In the genomic region with DNA sequence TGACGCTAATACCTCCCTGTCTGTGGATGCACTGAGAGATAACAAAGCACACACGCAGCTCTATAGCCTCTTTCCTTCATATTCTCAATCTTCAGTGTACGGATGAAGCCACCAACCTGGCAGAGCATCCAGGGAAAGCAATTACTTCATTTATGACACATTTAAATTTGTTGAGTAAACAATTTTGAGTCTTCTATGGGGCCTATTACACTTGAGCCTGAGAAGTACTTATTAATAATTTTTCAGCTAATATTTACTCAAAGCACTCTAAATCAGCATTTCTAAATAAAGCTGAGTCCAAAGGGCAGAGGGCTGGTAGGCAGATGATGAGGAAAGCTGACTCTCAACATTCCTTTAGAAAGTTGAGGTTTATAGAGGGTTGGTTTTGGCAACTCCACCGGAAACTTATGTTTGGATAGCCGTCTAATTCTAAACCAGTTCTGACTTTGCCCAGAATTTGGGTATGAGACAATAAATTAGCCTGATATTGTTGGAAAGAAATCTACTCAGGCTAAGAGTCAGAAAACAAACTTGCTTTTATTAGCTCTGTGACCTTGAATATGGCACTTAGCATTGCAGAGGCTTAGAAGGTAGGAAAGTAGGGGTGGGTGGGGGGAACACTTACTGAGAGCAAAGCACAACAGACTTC, we compare ENCODE assay signal across 14 cellular contexts.
DNase-seq lines count a peak whose midpoint lies in the region; FAIRE-seq and TF ChIP-seq lines count a peak whose summit lies in the region.
"Had no signal": no experiment of that assay in that cellular context is flagged by ENCODE, and none has a peak within 500 bp of the region (broad histone marks: within the 10 kb centered on the region; RNA-seq: fewer than 3 reads in every experiment).

No MANE protein-coding gene starts in this region.

- H3K4me1 Mint-ChIP-seq in astrocyte (ENCODE audit: low read depth, unreplicated experiment) (peaks cover 4% of the 10 kb centered on the region), endothelial cell (ENCODE audit: unreplicated experiment) (no peaks in the 10 kb centered on the region)
- H3K4me1 Mint-ChIP-seq: central memory CD8-positive, alpha-beta T cell; stimulated activated naive B cell treated with anti-CD40 and anti-IgM and Interleukin-4, amounts not matched to agents 10 μg/mL and 1 μg/mL and 100 μg/mL, for 72 hours had no signal

- H3K36me3 Mint-ChIP-seq in astrocyte (ENCODE audit: low read depth, unreplicated experiment), result no peaks in the 10 kb centered on the region
- H3K36me3 Mint-ChIP-seq in endothelial cell (ENCODE audit: low read depth, unreplicated experiment), result no peaks in the 10 kb centered on the region
- H3K36me3 Mint-ChIP-seq: stimulated activated naive B cell treated with anti-CD40 and anti-IgM and Interleukin-4, amounts not matched to agents 10 μg/mL and 1 μg/mL and 100 μg/mL, for 72 hours had no signal

- H3K9ac ChIP-seq in astrocyte (ENCODE audit: low read length), result peak overlapping the region; percentile 26

- TF ChIP-seq CTCF in astrocyte (IDR thresholded peaks at IDR 0.05; ENCODE audit: insufficient read depth, low read depth, low read length) (no peak), thyroid gland (IDR thresholded peaks at IDR 0.05) (no peak), endothelial cell (IDR thresholded peaks at IDR 0.05; ENCODE audit: unreplicated experiment) (no peak)

- 30 to 40% methylated on average over 5 of the region's 5 CpGs for WGBS in thyroid gland, 2 donors

- no peak overlapping the region for H2AFZ ChIP-seq in astrocyte (ENCODE audit: low read depth, low read length)

- TF ChIP-seq POLR2A in thyroid gland (IDR thresholded peaks at IDR 0.05), result no peak

- no peaks in the 10 kb centered on the region for H3K27me3 Mint-ChIP-seq in astrocyte (ENCODE audit: low read depth, unreplicated experiment)
- peaks cover 4% of the 10 kb centered on the region for H3K27me3 Mint-ChIP-seq in endothelial cell (ENCODE audit: unreplicated experiment)
- H3K27me3 Mint-ChIP-seq: central memory CD8-positive, alpha-beta T cell; stimulated activated naive B cell treated with anti-CD40 and anti-IgM and Interleukin-4, amounts not matched to agents 10 μg/mL and 1 μg/mL and 100 μg/mL, for 72 hours had no signal

- H3K27me3 ChIP-seq in astrocyte (ENCODE audit: insufficient read depth, low read length) (no peaks in the 10 kb centered on the region), thyroid gland (no peaks in the 10 kb centered on the region)

- FAIRE-seq in astrocyte (lab: Jason Lieb, UNC), result peak; percentile 99
- FAIRE-seq: H54, TTC549 had no signal

- H3K4me3 Mint-ChIP-seq in astrocyte (ENCODE audit: unreplicated experiment), result no peak overlapping the region
- no peak overlapping the region for H3K4me3 Mint-ChIP-seq in endothelial cell (ENCODE audit: unreplicated experiment)
- H3K4me3 Mint-ChIP-seq: central memory CD8-positive, alpha-beta T cell; stimulated activated naive B cell treated with anti-CD40 and anti-IgM and Interleukin-4, amounts not matched to agents 10 μg/mL and 1 μg/mL and 100 μg/mL, for 72 hours had no signal

- DNase-seq in NCI-H2196 (lab: John Stamatoyannopoulos, UW; ENCODE audit: unreplicated experiment) (peak; percentile 13), NCI-H2196 treated with DMSO at 0.1 percent for 48 hours (lab: John Stamatoyannopoulos, UW; ENCODE audit: unreplicated experiment) (no peak), astrocyte (ENCODE audit: low read depth) (peak; percentile 88), kidney glomerular epithelial cell (lab: John Stamatoyannopoulos, UW) (peak; percentile 80), thyroid gland (peak; percentile 12 to 20), NCI-H128 (lab: John Stamatoyannopoulos, UW; ENCODE audit: unreplicated experiment) (no peak), HUDEP-2 (lab: John Stamatoyannopoulos, UW; ENCODE audit: unreplicated experiment in 76 of 76) (no peak), endothelial cell (ENCODE audit: low spot score) (no peak)
- DNase-seq: NCI-H187; stimulated activated naive B cell treated with anti-CD40 and anti-IgM and Interleukin-4, amounts not matched to agents 10 μg/mL and 1 μg/mL and 100 μg/mL, for 72 hours had no signal

- H3K27ac ChIP-seq in astrocyte (ENCODE audit: low read depth, low read length) (peak overlapping the region; percentile 58), thyroid gland (peak overlapping the region in 2 of 3 donors; percentile 21 to 24)
- H3K27ac ChIP-seq: 22Rv1 had no signal

- H4K20me1 ChIP-seq in astrocyte (ENCODE audit: insufficient read depth, low read length), result no peaks in the 10 kb centered on the region

- H3K9me3 Mint-ChIP-seq in astrocyte (ENCODE audit: unreplicated experiment) (no peaks in the 10 kb centered on the region), endothelial cell (ENCODE audit: unreplicated experiment) (no peaks in the 10 kb centered on the region)

- intact Hi-C loops in thyroid gland (cut with DNase I), result no loop called here

- H3K4me3 ChIP-seq in astrocyte (ENCODE audit: insufficient read depth, low read depth, low read length), result no peak overlapping the region
- no peak overlapping the region for H3K4me3 ChIP-seq in thyroid gland (replicated peaks in 1 of 3)

- H3K27ac Mint-ChIP-seq in astrocyte (ENCODE audit: unreplicated experiment) (no peak overlapping the region), endothelial cell (ENCODE audit: unreplicated experiment) (no peak overlapping the region)
- H3K27ac Mint-ChIP-seq: stimulated activated naive B cell treated with anti-CD40 and anti-IgM and Interleukin-4, amounts not matched to agents 10 μg/mL and 1 μg/mL and 100 μg/mL, for 72 hours had no signal

- H3K4me1 ChIP-seq in astrocyte (ENCODE audit: insufficient read depth, low read length) (peaks cover 23% of the 10 kb centered on the region), thyroid gland (peaks cover 4 to 9% of the 10 kb centered on the region in 2 donors)

- H3K36me3 ChIP-seq in astrocyte (ENCODE audit: insufficient read depth, low read length) (no peaks in the 10 kb centered on the region), thyroid gland (no peaks in the 10 kb centered on the region)

- H3K9me3 ChIP-seq in astrocyte (ENCODE audit: insufficient read depth, low read depth, low read length) (no peaks in the 10 kb centered on the region), thyroid gland (no peaks in the 10 kb centered on the region)

- peak overlapping the region; percentile 73 for H3K4me2 ChIP-seq in astrocyte (ENCODE audit: low read length)

- no peaks in the 10 kb centered on the region for H3K79me2 ChIP-seq in astrocyte (ENCODE audit: insufficient read depth, low read length)

Comparison
In these comparisons a context has a peak if more than half of its experiments do, and no peak if none do; other contexts are left out.
1. DNase-seq: peak in NCI-H2196 (single experiment), astrocyte (single experiment), kidney glomerular epithelial cell (single experiment) and thyroid gland (2 of 2); none in NCI-H2196 treated with DMSO at 0.1 percent for 48 hours (single experiment), NCI-H128 (single experiment), HUDEP-2 (0 of 76) and endothelial cell (single experiment).